In the genomic region with DNA sequence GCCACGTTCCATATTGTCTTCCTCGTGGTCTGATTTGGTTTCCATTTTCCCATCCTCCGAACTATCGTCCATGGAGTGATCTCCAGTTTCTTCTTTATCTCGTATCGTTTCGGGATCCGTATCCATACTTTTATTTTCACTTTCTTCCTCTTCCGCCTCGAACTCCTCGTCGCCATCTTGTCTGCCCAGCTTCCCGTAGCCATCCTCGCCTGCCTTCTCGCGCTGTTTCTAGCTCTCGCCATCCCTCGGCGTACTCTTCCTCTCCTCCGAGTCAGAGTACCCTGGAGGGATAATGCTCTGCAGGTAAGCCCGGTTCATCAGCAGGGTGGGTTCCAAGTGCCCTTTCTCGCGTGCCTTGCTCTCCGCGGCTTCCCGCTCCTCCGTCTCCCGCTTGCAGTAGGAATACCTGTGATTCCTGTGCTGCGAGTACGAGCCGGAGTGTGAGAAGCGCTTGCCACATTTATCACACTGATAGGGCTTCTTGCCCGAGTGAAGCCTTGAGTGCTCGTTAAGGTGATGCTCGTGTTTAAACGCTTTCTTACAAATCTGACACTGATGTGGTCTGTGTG, we compare ENCODE assay signal across 2 cellular contexts.
TF ChIP-seq lines count a peak whose summit lies in the region.

No MANE protein-coding gene starts in this region.

TF ChIP-seq in H1, 55 proteins besides CTCF, POLR2A, EP300 and RAD21 (continued from another document):
- TF ChIP-seq, protein P1, sequence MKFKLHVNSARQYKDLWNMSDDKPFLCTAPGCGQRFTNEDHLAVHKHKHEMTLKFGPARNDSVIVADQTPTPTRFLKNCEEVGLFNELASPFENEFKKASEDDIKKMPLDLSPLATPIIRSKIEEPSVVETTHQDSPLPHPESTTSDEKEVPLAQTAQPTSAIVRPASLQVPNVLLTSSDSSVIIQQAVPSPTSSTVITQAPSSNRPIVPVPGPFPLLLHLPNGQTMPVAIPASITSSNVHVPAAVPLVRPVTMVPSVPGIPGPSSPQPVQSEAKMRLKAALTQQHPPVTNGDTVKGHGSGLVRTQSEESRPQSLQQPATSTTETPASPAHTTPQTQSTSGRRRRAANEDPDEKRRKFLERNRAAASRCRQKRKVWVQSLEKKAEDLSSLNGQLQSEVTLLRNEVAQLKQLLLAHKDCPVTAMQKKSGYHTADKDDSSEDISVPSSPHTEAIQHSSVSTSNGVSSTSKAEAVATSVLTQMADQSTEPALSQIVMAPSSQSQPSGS (IDR thresholded peaks at IDR 0.05; ENCODE audit: low read length), result no peak

TF ChIP-seq in HEK293T, 16 proteins besides CTCF, POLR2A, EP300 and RAD21 (continued from another document):
- TF ChIP-seq, protein P2, sequence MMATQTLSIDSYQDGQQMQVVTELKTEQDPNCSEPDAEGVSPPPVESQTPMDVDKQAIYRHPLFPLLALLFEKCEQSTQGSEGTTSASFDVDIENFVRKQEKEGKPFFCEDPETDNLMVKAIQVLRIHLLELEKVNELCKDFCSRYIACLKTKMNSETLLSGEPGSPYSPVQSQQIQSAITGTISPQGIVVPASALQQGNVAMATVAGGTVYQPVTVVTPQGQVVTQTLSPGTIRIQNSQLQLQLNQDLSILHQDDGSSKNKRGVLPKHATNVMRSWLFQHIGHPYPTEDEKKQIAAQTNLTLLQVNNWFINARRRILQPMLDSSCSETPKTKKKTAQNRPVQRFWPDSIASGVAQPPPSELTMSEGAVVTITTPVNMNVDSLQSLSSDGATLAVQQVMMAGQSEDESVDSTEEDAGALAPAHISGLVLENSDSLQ (IDR thresholded peaks at IDR 0.05), result no peak
- TF ChIP-seq NFRKB (IDR thresholded peaks at IDR 0.05) (no peak), L3MBTL2 (conservative IDR thresholded peaks at IDR 0.05) (no peak), LEF1 (IDR thresholded peaks at IDR 0.05; ENCODE audit: borderline replicate concordance) (no peak), CTBP1 (IDR thresholded peaks at IDR 0.05; ENCODE audit: borderline replicate concordance) (no peak)
TF ChIP-seq in HEK293T: peak in this region for 0.
